Comparison of ENCODE assay signal across 1 cellular context in genomic region chr2:41998201-41998781, GRCh38.
TF ChIP-seq lines count a peak whose summit lies in the region.

No MANE protein-coding gene starts in this region.

TF ChIP-seq in WTC11, 78 proteins besides CTCF, POLR2A, EP300 and RAD21 (continued from another document):
- TF ChIP-seq USF2 (CRISPR knock-in tag; IDR thresholded peaks at IDR 0.05), result no peak
- TF ChIP-seq, protein P1, sequence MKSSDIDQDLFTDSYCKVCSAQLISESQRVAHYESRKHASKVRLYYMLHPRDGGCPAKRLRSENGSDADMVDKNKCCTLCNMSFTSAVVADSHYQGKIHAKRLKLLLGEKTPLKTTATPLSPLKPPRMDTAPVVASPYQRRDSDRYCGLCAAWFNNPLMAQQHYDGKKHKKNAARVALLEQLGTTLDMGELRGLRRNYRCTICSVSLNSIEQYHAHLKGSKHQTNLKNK (CRISPR knock-in tag; IDR thresholded peaks at IDR 0.05), result no peak
- TF ChIP-seq SMAD4 (CRISPR knock-in tag; IDR thresholded peaks at IDR 0.05), result no peak
- TF ChIP-seq, protein P2, sequence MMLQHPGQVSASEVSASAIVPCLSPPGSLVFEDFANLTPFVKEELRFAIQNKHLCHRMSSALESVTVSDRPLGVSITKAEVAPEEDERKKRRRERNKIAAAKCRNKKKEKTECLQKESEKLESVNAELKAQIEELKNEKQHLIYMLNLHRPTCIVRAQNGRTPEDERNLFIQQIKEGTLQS (CRISPR knock-in tag; conservative IDR thresholded peaks at IDR 0.05), result no peak
- no peak for TF ChIP-seq PRDM15 (CRISPR knock-in tag; IDR thresholded peaks at IDR 0.05)
- no peak for TF ChIP-seq ZNF425 (CRISPR knock-in tag; conservative IDR thresholded peaks at IDR 0.05)
- no peak for TF ChIP-seq JUN (CRISPR knock-in tag; IDR thresholded peaks at IDR 0.05)
- no peak for TF ChIP-seq ETV6 (CRISPR knock-in tag; IDR thresholded peaks at IDR 0.05)
- TF ChIP-seq STAT6 (CRISPR knock-in tag; conservative IDR thresholded peaks at IDR 0.05; ENCODE audit: low read depth), result no peak
- TF ChIP-seq ATF1 (CRISPR knock-in tag; IDR thresholded peaks at IDR 0.05), result no peak
- TF ChIP-seq ZNF317 (CRISPR knock-in tag; IDR thresholded peaks at IDR 0.05; ENCODE audit: borderline replicate concordance, low read depth), result no peak
- TF ChIP-seq, protein P3, sequence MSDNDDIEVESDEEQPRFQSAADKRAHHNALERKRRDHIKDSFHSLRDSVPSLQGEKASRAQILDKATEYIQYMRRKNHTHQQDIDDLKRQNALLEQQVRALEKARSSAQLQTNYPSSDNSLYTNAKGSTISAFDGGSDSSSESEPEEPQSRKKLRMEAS (CRISPR knock-in tag; IDR thresholded peaks at IDR 0.05), result no peak
- no peak for TF ChIP-seq CREM (CRISPR knock-in tag; IDR thresholded peaks at IDR 0.05)
- no peak for TF ChIP-seq ZNF219 (CRISPR knock-in tag; IDR thresholded peaks at IDR 0.05; ENCODE audit: borderline replicate concordance)
